ENCODE assay signal across 15 cellular contexts in genomic region chr17:64969046-64969501, GRCh38. TPM values are rescaled to one million over a fixed set of nuclear protein-coding genes. Genes with fewer than 3 reads are reported as not detected.
A peak's percentile ranks its signal among the peaks of the same experiment; 100 is the strongest.
DNase-seq lines count a peak whose midpoint lies in the region; ATAC-seq and TF ChIP-seq lines count a peak whose summit lies in the region.
"Had no signal": no experiment of that assay in that cellular context is flagged by ENCODE, and none has a peak within 500 bp of the region (broad histone marks: within the 10 kb centered on the region; RNA-seq: fewer than 3 reads in every experiment).

No MANE protein-coding gene starts in this region.

- H3K4me2 ChIP-seq in OCI-LY7 (ENCODE audit: low read length), result peak overlapping the region; percentile 78
- peak overlapping the region; percentile 34 for H3K4me2 ChIP-seq in smooth muscle cell

- H3K4me3 Mint-ChIP-seq in activated CD4-positive, alpha-beta T cell treated with anti-CD3 and anti-CD28 coated beads, Interleukin-2, amount 10 ng/mL, durations not matched to agents 7 days and 5 days, result peak overlapping the region; percentile 53
- peak overlapping the region; percentile 37 for H3K4me3 Mint-ChIP-seq in activated naive CD8-positive, alpha-beta T cell treated with anti-CD3 and anti-CD28 coated beads, Interleukin-2, amount 50 U/mL, for 24 hours

- H3K4me3 ChIP-seq in OCI-LY7 (ENCODE audit: low read depth, low read length, poor library complexity, severe bottlenecking) (peak overlapping the region; percentile 18), smooth muscle cell (no peak overlapping the region)
- H3K4me3 ChIP-seq: ovary, SJSA1, vagina had no signal

- H3K27ac ChIP-seq in OCI-LY7 (ENCODE audit: low read depth, low read length, poor library complexity, severe bottlenecking) (peak overlapping the region; percentile 99), smooth muscle cell (ENCODE audit: low read depth) (peak overlapping the region; percentile 29)
- H3K27ac ChIP-seq: ovary, SJSA1, vagina had no signal

- no peak overlapping the region for H3K9ac ChIP-seq in smooth muscle cell (ENCODE audit: low read depth)

- H3K36me3 ChIP-seq in OCI-LY7 (ENCODE audit: insufficient read depth, low read length) (peaks cover 34% of the 10 kb centered on the region), smooth muscle cell (ENCODE audit: low read depth) (no peaks in the 10 kb centered on the region)
- H3K36me3 ChIP-seq: ovary, SJSA1 had no signal

- TF ChIP-seq CTCF in OCI-LY7 (conservative IDR thresholded peaks at IDR 0.05; ENCODE audit: low read length) (no peak), smooth muscle cell (IDR thresholded peaks at IDR 0.05; ENCODE audit: borderline replicate concordance, insufficient read depth, poor library complexity, severe bottlenecking) (no peak)

- peak overlapping the region; percentile 88 for H3K27ac Mint-ChIP-seq in activated CD4-positive, alpha-beta T cell treated with anti-CD3 and anti-CD28 coated beads, Interleukin-2, amount 10 ng/mL, durations not matched to agents 7 days and 5 days
- peak overlapping the region; percentile 90 for H3K27ac Mint-ChIP-seq in activated naive CD8-positive, alpha-beta T cell treated with anti-CD3 and anti-CD28 coated beads, Interleukin-2, amount 50 U/mL, for 24 hours

- no TSS peak for BruUV-seq in OCI-LY7 (replicated peaks; lab: Mats Ljungman, UMichigan)

- no peaks in the 10 kb centered on the region for H3K27me3 Mint-ChIP-seq in activated CD4-positive, alpha-beta T cell treated with anti-CD3 and anti-CD28 coated beads, Interleukin-2, amount 10 ng/mL, durations not matched to agents 7 days and 5 days
- H3K27me3 Mint-ChIP-seq in activated naive CD8-positive, alpha-beta T cell treated with anti-CD3 and anti-CD28 coated beads, Interleukin-2, amount 50 U/mL, for 24 hours, result no peaks in the 10 kb centered on the region

- CTCF ChIA-PET in activated CD4-positive, alpha-beta T cell treated with anti-CD3 and anti-CD28 coated beads, Interleukin-2, amount 10 ng/mL, durations not matched to agents 7 days and 5 days (lab: Charles Lee), result no interaction called here
- CTCF ChIA-PET in OCI-LY7 (lab: Charles Lee; ENCODE audit: unreplicated experiment), result no interaction called here

- H3K4me1 ChIP-seq in OCI-LY7 (ENCODE audit: insufficient read depth, low read length, poor library complexity, severe bottlenecking) (peaks cover 98% of the 10 kb centered on the region), smooth muscle cell (ENCODE audit: low read depth) (peaks cover 4% of the 10 kb centered on the region)

- peaks cover 13% of the 10 kb centered on the region for H3K36me3 Mint-ChIP-seq in activated CD4-positive, alpha-beta T cell treated with anti-CD3 and anti-CD28 coated beads, Interleukin-2, amount 10 ng/mL, durations not matched to agents 7 days and 5 days (ENCODE audit: low read depth)
- peaks cover 12% of the 10 kb centered on the region for H3K36me3 Mint-ChIP-seq in activated naive CD8-positive, alpha-beta T cell treated with anti-CD3 and anti-CD28 coated beads, Interleukin-2, amount 50 U/mL, for 24 hours (ENCODE audit: low read depth)

- H3K9me3 ChIP-seq in OCI-LY7 (ENCODE audit: low read length) (peaks cover 8% of the 10 kb centered on the region), smooth muscle cell (replicated peaks; ENCODE audit: low read depth) (no peaks in the 10 kb centered on the region)
- H3K9me3 ChIP-seq: ovary, SJSA1, vagina had no signal

- H3F3A ChIP-seq in smooth muscle cell (ENCODE audit: low read depth), result peaks cover 10% of the 10 kb centered on the region

- no peaks in the 10 kb centered on the region for H3K27me3 ChIP-seq in smooth muscle cell (ENCODE audit: low read depth)
- H3K27me3 ChIP-seq: ovary, SJSA1, vagina had no signal

- no peak for DNase-seq in activated CD4-positive, alpha-beta T cell treated with anti-CD3 and anti-CD28 coated beads, Interleukin-2, amount 10 ng/mL, durations not matched to agents 7 days and 5 days
- DNase-seq in activated CD4-positive, alpha-beta T cell treated with anti-CD3 and anti-CD28 coated beads, Interleukin-2, amount 50 U/mL, for 4 hours, result no peak
- no peak for DNase-seq in OCI-LY7 (ENCODE audit: low spot score)
- no peak for DNase-seq in activated naive CD8-positive, alpha-beta T cell treated with anti-CD3 and anti-CD28 coated beads, Interleukin-2, amount 50 U/mL, for 24 hours
- no peak for DNase-seq in smooth muscle cell (lab: John Stamatoyannopoulos, UW; ENCODE audit: unreplicated experiment)
- no peak for DNase-seq in hypothalamus (lab: John Stamatoyannopoulos, UW)
- DNase-seq: activated CD4-positive, CD25-positive, alpha-beta regulatory T cell; mammary epithelial cell; NCI-H1417; NCI-H69; ovary had no signal

- H3K9me3 Mint-ChIP-seq in activated CD4-positive, alpha-beta T cell treated with anti-CD3 and anti-CD28 coated beads, Interleukin-2, amount 10 ng/mL, durations not matched to agents 7 days and 5 days, result no peaks in the 10 kb centered on the region
- H3K9me3 Mint-ChIP-seq in activated naive CD8-positive, alpha-beta T cell treated with anti-CD3 and anti-CD28 coated beads, Interleukin-2, amount 50 U/mL, for 24 hours, result no peaks in the 10 kb centered on the region

- WGBS in smooth muscle cell (ENCODE audit: low lambda C conversion rate), result 33% methylated on average over 3 of the region's 3 CpGs

- H3K4me1 Mint-ChIP-seq in activated CD4-positive, alpha-beta T cell treated with anti-CD3 and anti-CD28 coated beads, Interleukin-2, amount 10 ng/mL, durations not matched to agents 7 days and 5 days, result peaks cover 70% of the 10 kb centered on the region
- peaks cover 81% of the 10 kb centered on the region for H3K4me1 Mint-ChIP-seq in activated naive CD8-positive, alpha-beta T cell treated with anti-CD3 and anti-CD28 coated beads, Interleukin-2, amount 50 U/mL, for 24 hours

- H4K20me1 ChIP-seq in OCI-LY7 (ENCODE audit: insufficient read depth, low read length), result no peaks in the 10 kb centered on the region
- H4K20me1 ChIP-seq in smooth muscle cell (ENCODE audit: low read depth), result no peaks in the 10 kb centered on the region

- ATAC-seq in activated naive CD8-positive, alpha-beta T cell treated with anti-CD3 and anti-CD28 coated beads, Interleukin-2, amount 50 U/mL, for 24 hours, result no peak
- ATAC-seq in HG03439 (IDR thresholded peaks at IDR 0.05; ENCODE audit: unreplicated experiment), result no peak
- ATAC-seq in GM21576 (IDR thresholded peaks at IDR 0.05; ENCODE audit: unreplicated experiment), result no peak

- intact Hi-C loops in OCI-LY7 (cut with micrococcal nuclease; ENCODE audit: unreplicated experiment), result loop anchor here (5.0 kb wide), 1 partner anchor 213 kb away; no protein-coding TSS in a partner anchor

- POLR2A ChIA-PET in activated CD4-positive, alpha-beta T cell treated with anti-CD3 and anti-CD28 coated beads, Interleukin-2, amount 10 ng/mL, durations not matched to agents 7 days and 5 days (lab: Charles Lee), result interaction anchor here (0.9 kb wide), 1 partner anchor 88 kb away, joined by 3 read pairs; no protein-coding TSS in a partner anchor
- POLR2A ChIA-PET in OCI-LY7 (lab: Charles Lee), result interaction anchor here (0.5 to 1.7 kb wide), 5 partner anchors 13 to 212 kb away, joined by 3 to 9 read pairs (median 3); no protein-coding TSS in a partner anchor

- no peaks in the 10 kb centered on the region for H3K9me2 ChIP-seq in OCI-LY7 (ENCODE audit: insufficient read depth, low read length)

- peaks cover 57% of the 10 kb centered on the region for H3K79me2 ChIP-seq in OCI-LY7 (ENCODE audit: insufficient read depth, low read depth, low read length)
- H3K79me2 ChIP-seq in smooth muscle cell (ENCODE audit: low read depth), result no peaks in the 10 kb centered on the region

- no peak overlapping the region for H2AFZ ChIP-seq in OCI-LY7 (ENCODE audit: low read length)
- no peak overlapping the region for H2AFZ ChIP-seq in smooth muscle cell (ENCODE audit: low read depth)

RNA-seq across cellular contexts. Expression of gene LRRC37A3, which starts 49.8 kb away (rescaled TPM):
- 1 to 10 TPM; 6.5 to 7.8 TPM for total RNA-seq in activated CD4-positive, alpha-beta T cell treated with anti-CD3 and anti-CD28 coated beads, Interleukin-2, amount 10 ng/mL, durations not matched to agents 7 days and 5 days
- 6.2 and 7.3 TPM in 2 replicates for total RNA-seq in OCI-LY7 (2014; rRNA removed; shearing (Covaris generic))
- total RNA-seq in OCI-LY7 (2022), result 27.6 and 30.6 TPM in 2 replicates
- 7.2 and 11.7 TPM in 2 replicates for total RNA-seq in smooth muscle cell
- 3.2 and 6.1 TPM in 2 replicates for polyA plus RNA-seq in smooth muscle cell
